20 cellular contexts compared by ENCODE assay signal in genomic region chr9:106896695-106897094, GRCh38.
"Had no signal": no experiment of that assay in that cellular context is flagged by ENCODE, and none has a peak within 500 bp of the region (broad histone marks: within the 10 kb centered on the region; RNA-seq: fewer than 3 reads in every experiment).

No MANE protein-coding gene starts in this region.

- ATAC-seq: foreskin keratinocyte; lower lobe of right lung; right cardiac atrium; stimulated activated effector memory CD8-positive, alpha-beta T cell treated with anti-CD3 and anti-CD28 coated beads, Interleukin-12 subunit alpha, Interleukin-12 subunit beta, amount 100 ng/mL, for 72 hours had no signal

- H3K27me3 ChIP-seq: dorsolateral prefrontal cortex, foreskin keratinocyte, stomach, upper lobe of left lung had no signal

- H3K9me3 ChIP-seq: lower lobe of right lung, upper lobe of left lung had no signal

- H3K36me3 Mint-ChIP-seq: stimulated activated effector memory CD8-positive, alpha-beta T cell treated with anti-CD3 and anti-CD28 coated beads, Interleukin-12 subunit alpha, Interleukin-12 subunit beta, amount 100 ng/mL, for 72 hours had no signal

- H3K4me3 Mint-ChIP-seq: brain; endodermal cell; stimulated activated effector memory CD8-positive, alpha-beta T cell treated with anti-CD3 and anti-CD28 coated beads, Interleukin-12 subunit alpha, Interleukin-12 subunit beta, amount 100 ng/mL, for 72 hours; T-helper 2 cell treated with Interferon-gamma antibody and Interleukin-4, amounts not matched to agents 5 μg/mL and 100 μg/mL, for 36 hours had no signal

- H3K4me1 Mint-ChIP-seq: stimulated activated effector memory CD8-positive, alpha-beta T cell treated with anti-CD3 and anti-CD28 coated beads, Interleukin-12 subunit alpha, Interleukin-12 subunit beta, amount 100 ng/mL, for 72 hours had no signal

- H3K4me3 ChIP-seq: dorsolateral prefrontal cortex, lower lobe of right lung, stomach, upper lobe of left lung had no signal

- H3K9me3 Mint-ChIP-seq: activated T-helper 2 cell treated with anti-CD3 and anti-CD28 coated beads, Interferon-gamma antibody, Interleukin-2, Interleukin-4, amounts not matched to agents 10 μg/mL and 5 μg/mL and 100 μg/mL, durations not matched to agents 14 hours and 24 hours and 36 hours had no signal

- H3K36me3 ChIP-seq: lower lobe of right lung, stomach, upper lobe of left lung had no signal

- H3K27ac ChIP-seq: epithelial cell of prostate, foreskin keratinocyte, lower lobe of right lung, upper lobe of left lung had no signal

- DNase-seq: activated CD4-positive, alpha-beta T cell treated with anti-CD3 and anti-CD28 coated beads, Interleukin-2, amount 50 U/mL, for 4 hours; activated naive CD4-positive, alpha-beta T cell treated with Interleukin-2 at 50 U/mL for 16 hours; central memory CD4-positive, alpha-beta T cell; dorsolateral prefrontal cortex; endodermal cell; foreskin keratinocyte; glutamatergic neuron; hypothalamus; lower lobe of right lung; midbrain; occipital lobe; right cardiac atrium; stimulated activated CD4-positive, alpha-beta T cell treated with anti-CD3 and anti-CD28 coated beads, Interleukin-4, amount 100 ng/mL, for 24 hours; stomach; upper lobe of left lung had no signal
